9 cellular contexts compared by ENCODE assay signal in the genomic region with DNA sequence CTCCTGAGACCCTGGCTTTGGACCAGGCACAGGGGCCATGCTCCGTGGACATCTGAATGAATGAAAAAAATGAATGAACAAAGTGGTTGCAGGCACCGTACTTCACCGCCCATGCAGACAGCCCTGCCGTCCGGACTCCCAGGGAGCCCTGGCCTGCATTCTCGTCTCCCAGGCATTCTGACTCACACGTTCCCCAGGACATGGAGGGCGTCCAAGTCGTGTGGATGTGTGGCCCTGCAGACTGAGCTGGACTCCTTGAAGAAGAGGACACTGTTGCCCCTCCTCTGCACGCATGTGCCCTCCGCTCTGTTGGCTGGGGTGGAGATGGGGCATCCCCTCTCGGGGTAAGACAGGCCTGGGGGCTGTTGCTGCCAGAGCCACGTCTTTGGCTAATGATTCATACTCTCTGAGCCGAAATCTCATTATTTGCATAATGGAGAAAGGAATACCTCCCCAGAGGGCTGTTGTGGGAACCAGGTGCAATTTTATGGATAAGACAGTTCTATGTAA. TPM values are rescaled to one million over a fixed set of nuclear protein-coding genes. Genes with fewer than 3 reads are reported as not detected.
DNase-seq lines count a peak whose midpoint lies in the region; ATAC-seq and TF ChIP-seq lines count a peak whose summit lies in the region.
"Had no signal": no experiment of that assay in that cellular context is flagged by ENCODE, and none has a peak within 500 bp of the region (broad histone marks: within the 10 kb centered on the region; RNA-seq: fewer than 3 reads in every experiment).

No MANE protein-coding gene starts in this region.

- peak overlapping the region; percentile 98 for H3K27ac ChIP-seq in ACC112 (ENCODE audit: low read depth, low read length)
- H3K27ac ChIP-seq in IMR-90 (ENCODE audit: insufficient read depth, low read length) = peak overlapping the region; percentile 73
- H3K27ac ChIP-seq in mammary epithelial cell (ENCODE audit: insufficient read depth, low read depth, low read length) = peak overlapping the region; percentile 60
- peak overlapping the region; percentile 59 for H3K27ac ChIP-seq in mesodermal cell (ENCODE audit: low read depth, low read length, severe bottlenecking)
- no peak overlapping the region for H3K27ac ChIP-seq in effector memory CD4-positive, alpha-beta T cell (ENCODE audit: insufficient read depth, low read length, poor library complexity, severe bottlenecking)

- WGBS in IMR-90 (ENCODE audit: extremely low coverage in 2 of 2, insufficient read length in 1 of 2), 2 experiments = no CpG with 5 or more reads among the region's 14 CpGs
- 2% methylated on average over 14 of the region's 14 CpGs for WGBS in mammary epithelial cell (ENCODE audit: low coverage, missing lambda C conversion rate)
- WGBS in mesodermal cell (ENCODE audit: insufficient coverage in 2 of 2), 2 experiments = 83 to 84% methylated on average over 13 to 14 of the region's 14 CpGs

- H4K91ac ChIP-seq in IMR-90 (ENCODE audit: insufficient read depth, low read depth, low read length) = peak overlapping the region; percentile 86

- peaks cover 17% of the 10 kb centered on the region for H3K9me1 ChIP-seq in IMR-90 (ENCODE audit: insufficient read depth, low read length)

- H3K14ac ChIP-seq in IMR-90 (replicated peaks; ENCODE audit: low read depth, low read length) = peak overlapping the region; percentile 67

- dilution Hi-C loops in IMR-90 (cut with HindIII; ENCODE audit: low sequenced_read_pairs, unreplicated experiment) (no loop called here), mammary epithelial cell (cut with HindIII; ENCODE audit: low sequenced_read_pairs) (no loop called here)

- peak overlapping the region; percentile 93 for H3K4ac ChIP-seq in IMR-90 (ENCODE audit: low read depth, low read length)

- H3K4me2 ChIP-seq in IMR-90 (ENCODE audit: low read depth, low read length) (no peak overlapping the region; the same call in 1 of the 2 replicates), mammary epithelial cell (ENCODE audit: insufficient read depth, low read depth, low read length) (peak overlapping the region; percentile 43)

- TF ChIP-seq CTCF in IMR-90 (conservative IDR thresholded peaks at IDR 0.05; ENCODE audit: low read depth, low read length) (no peak), mammary epithelial cell (conservative IDR thresholded peaks at IDR 0.05 in 1 of 2, IDR thresholded peaks at IDR 0.05 in 1 of 2; ENCODE audit: extremely low read depth in 1 of 2, insufficient read depth in 1 of 2, low read depth in 1 of 2, low read length in 2 of 2) (no peak)

- H2BK5ac ChIP-seq in IMR-90 (ENCODE audit: low read depth, low read length, poor library complexity, severe bottlenecking) = peak overlapping the region; percentile 87

- no peak overlapping the region; the same call in 1 of the 2 replicates for H4K5ac ChIP-seq in IMR-90 (ENCODE audit: low read depth, low read length)

- peak; percentile 63; the same call in 1 of the 2 replicates for TF ChIP-seq POLR2A in IMR-90 (IDR thresholded peaks at IDR 0.05; ENCODE audit: low read depth, low read length)

- peak overlapping the region; percentile 76; the same call in 2 of the 3 replicates for H2BK15ac ChIP-seq in IMR-90 (ENCODE audit: low read depth, low read length)

- BruUV-seq in IMR-90 (replicated peaks; lab: Mats Ljungman, UMichigan) = no TSS peak
- BruUV-seq in mammary epithelial cell (replicated peaks; lab: Mats Ljungman, UMichigan) = no TSS peak

- H3K79me2 ChIP-seq in ACC112 (ENCODE audit: control insufficient read depth, insufficient read depth, low read length, unreplicated experiment) (no peaks in the 10 kb centered on the region), mammary epithelial cell (ENCODE audit: insufficient read depth, low read length) (no peaks in the 10 kb centered on the region)

- DNase-seq in IMR-90 = peak; percentile 94
- DNase-seq in mammary epithelial cell = peak; percentile 88
- no peak for DNase-seq in SK-N-DZ (ENCODE audit: low spot score)
- no peak for DNase-seq in NCI-H2029 (lab: John Stamatoyannopoulos, UW)
- no peak for DNase-seq in effector memory CD4-positive, alpha-beta T cell
- DNase-seq: activated CD4-positive, alpha-beta T cell treated with anti-CD3 and anti-CD28 coated beads for 4 hours had no signal

- H3K9ac ChIP-seq in IMR-90 (ENCODE audit: low read depth, low read length) (no peak overlapping the region), mammary epithelial cell (ENCODE audit: insufficient read depth, low read length) (no peak overlapping the region)

- ATAC-seq in IMR-90 (ENCODE audit: low read depth) = peak; percentile 88
- ATAC-seq in HG03139 (IDR thresholded peaks at IDR 0.05; ENCODE audit: unreplicated experiment) = no peak

- H4K8ac ChIP-seq in IMR-90 (ENCODE audit: low read depth in 2 of 2, low read length in 2 of 2) = peak overlapping the region in 1 of 2 experiments; percentile 95; a peak in 2 of 4 replicates

- peak overlapping the region; percentile 70; the same call in 1 of the 2 replicates for H3K56ac ChIP-seq in IMR-90 (ENCODE audit: extremely low read depth, insufficient read depth, low read length)

- H2BK120ac ChIP-seq in IMR-90 (ENCODE audit: low read depth, low read length) = peak overlapping the region; percentile 99

- H3K36me3 ChIP-seq in ACC112 (ENCODE audit: insufficient read depth, low read length) (no peaks in the 10 kb centered on the region), IMR-90 (ENCODE audit: control insufficient read depth, insufficient read depth, low read length) (no peaks in the 10 kb centered on the region), mammary epithelial cell (ENCODE audit: insufficient read depth, low read length) (no peaks in the 10 kb centered on the region), mesodermal cell (ENCODE audit: control insufficient read depth, insufficient read depth, low read length) (no peaks in the 10 kb centered on the region)
- no peaks in the 10 kb centered on the region for H3K36me3 ChIP-seq in effector memory CD4-positive, alpha-beta T cell (ENCODE audit: control insufficient read depth, insufficient read depth, low read length)

- POLR2A ChIA-PET in IMR-90 (lab: Charles Lee; ENCODE audit: unreplicated experiment) = no interaction called here

- peak overlapping the region; percentile 75 for H2AK5ac ChIP-seq in IMR-90 (ENCODE audit: low read depth, low read length)

- in situ Hi-C loops in IMR-90 (cut with MboI; ENCODE audit: low sequenced_read_pairs) (no loop called here), mammary epithelial cell (cut with MboI; ENCODE audit: low sequenced_read_pairs in 2 of 2) (no loop called here)

- no peaks in the 10 kb centered on the region for H3K9me3 ChIP-seq in IMR-90 (ENCODE audit: control insufficient read depth, insufficient read depth, low read length)
- H3K9me3 ChIP-seq in mammary epithelial cell (replicated peaks; ENCODE audit: insufficient read depth, low read length) = no peaks in the 10 kb centered on the region
- peaks cover 10% of the 10 kb centered on the region for H3K9me3 ChIP-seq in mesodermal cell (ENCODE audit: control insufficient read depth, low read length)
- no peaks in the 10 kb centered on the region for H3K9me3 ChIP-seq in effector memory CD4-positive, alpha-beta T cell (ENCODE audit: control insufficient read depth, low read length)

- H3K18ac ChIP-seq in IMR-90 (ENCODE audit: low read depth, low read length) = 0 out of 2 replicates have a peak overlapping the region, but pooled peaks have one; percentile 10

- H3K27me3 ChIP-seq in ACC112 (ENCODE audit: insufficient read depth, low read length) (no peaks in the 10 kb centered on the region), IMR-90 (ENCODE audit: control insufficient read depth, insufficient read depth, low read length) (no peaks in the 10 kb centered on the region), mammary epithelial cell (ENCODE audit: insufficient read depth, low read length) (no peaks in the 10 kb centered on the region)
- H3K27me3 ChIP-seq in effector memory CD4-positive, alpha-beta T cell (replicated peaks; ENCODE audit: control insufficient read depth, insufficient read depth, low read length, poor library complexity, severe bottlenecking) = no peaks in the 10 kb centered on the region

- peak overlapping the region; percentile 87 for H2AK9ac ChIP-seq in IMR-90 (replicated peaks; ENCODE audit: low read depth, low read length, poor library complexity)

- peak overlapping the region; percentile 92 for H2BK20ac ChIP-seq in IMR-90 (ENCODE audit: low read depth, low read length)

- H3K4me3 ChIP-seq in ACC112 (ENCODE audit: low read depth, low read length) (peak overlapping the region; percentile 19; the same call in 1 of the 2 replicates), IMR-90 (ENCODE audit: insufficient read depth, low read depth, low read length) (no peak overlapping the region), mammary epithelial cell (replicated peaks in 1 of 3; ENCODE audit: insufficient read depth in 1 of 3, low read depth in 2 of 3, low read length in 3 of 3) (no peak overlapping the region), mesodermal cell (ENCODE audit: extremely low read depth, insufficient read depth, low read length, poor library complexity, severe bottlenecking) (no peak overlapping the region)
- no peak overlapping the region for H3K4me3 ChIP-seq in effector memory CD4-positive, alpha-beta T cell (ENCODE audit: insufficient read depth, low read depth, low read length, poor library complexity, severe bottlenecking)

- H3K79me1 ChIP-seq in IMR-90 (ENCODE audit: low read depth in 1 of 2, low read length in 2 of 2) = no peaks in the 10 kb centered on the region

- H4K20me1 ChIP-seq in IMR-90 (ENCODE audit: insufficient read depth, low read length) (peaks cover 5% of the 10 kb centered on the region; the same call in 1 of the 2 replicates), mammary epithelial cell (ENCODE audit: insufficient read depth, low read length) (no peaks in the 10 kb centered on the region)

- H2AFZ ChIP-seq in ACC112 (ENCODE audit: low read length, unreplicated experiment) (no peak overlapping the region), IMR-90 (replicated peaks; ENCODE audit: low read length, poor library complexity) (peak overlapping the region; percentile 91), mammary epithelial cell (ENCODE audit: low read depth, low read length) (peak overlapping the region; percentile 63)

- H3K4me1 ChIP-seq in ACC112 (ENCODE audit: control insufficient read depth, insufficient read depth, low read length, unreplicated experiment) (peaks cover 19% of the 10 kb centered on the region), IMR-90 (ENCODE audit: control insufficient read depth, insufficient read depth, low read length) (peaks cover 20% of the 10 kb centered on the region), mammary epithelial cell (ENCODE audit: insufficient read depth, low read length) (peaks cover 23% of the 10 kb centered on the region), mesodermal cell (ENCODE audit: control insufficient read depth, insufficient read depth, low read length, poor library complexity, severe bottlenecking) (peaks cover 10% of the 10 kb centered on the region)
- no peaks in the 10 kb centered on the region for H3K4me1 ChIP-seq in effector memory CD4-positive, alpha-beta T cell (ENCODE audit: control insufficient read depth, insufficient read depth, low read length, poor library complexity, severe bottlenecking)

- 0 out of 2 replicates have a peak overlapping the region, but pooled peaks have one; percentile 47 for H3K23ac ChIP-seq in IMR-90 (ENCODE audit: low read depth, low read length)

- intact Hi-C loops in IMR-90 (cut with micrococcal nuclease) (loop anchor here (5.0 to 10.0 kb wide), 2 partner anchors 86 to 106 kb away; no protein-coding TSS in a partner anchor), mammary epithelial cell (cut with micrococcal nuclease) (loop anchor here (2.0 to 5.0 kb wide), 2 partner anchors 86 to 109 kb away; no protein-coding TSS in a partner anchor)

- TF ChIP-seq RAD21 in IMR-90 (IDR thresholded peaks at IDR 0.05; ENCODE audit: low read length) = peak; percentile 34

- CTCF ChIA-PET in IMR-90 (lab: Yijun Ruan, JAX) = no interaction called here
- CTCF ChIA-PET in mammary epithelial cell (lab: Charles Lee; ENCODE audit: low non-redundant PET) = no interaction called here

RNA-seq across cellular contexts. Expression of gene RTL6, which starts 49.7 kb away (rescaled TPM):
- total RNA-seq in IMR-90 (2012; rRNA removed) (16.1 TPM in 2 replicates), mammary epithelial cell (10 to 100 TPM; 17.0 to 19.8 TPM)
- polyA plus RNA-seq in IMR-90 (2012; rRNA removed) (17.2 and 19.2 TPM in 2 replicates), mammary epithelial cell (14.3 TPM)
- 13.9 and 18.0 TPM in 2 replicates for polyA plus RNA-seq in IMR-90 (2012; cell fraction: cytosol; rRNA removed)
- 10.7 and 13.6 TPM in 2 replicates for polyA plus RNA-seq in IMR-90 (2012; cell fraction: nucleus; rRNA removed; ENCODE audit: low replicate concordance)
- 32.6 TPM for polyA minus RNA-seq in mammary epithelial cell
- polyA plus RNA-seq in mesodermal cell (2013, experiment 1 of 2) = 10.8 TPM
- polyA plus RNA-seq in mesodermal cell (2013, experiment 2 of 2) = 8.8 TPM
- 32.7 and 35.5 TPM in 2 replicates for polyA plus RNA-seq in SK-N-DZ (2014; cell fraction: cytosol; rRNA removed)
- polyA plus RNA-seq in SK-N-DZ (2014; cell fraction: nucleus; rRNA removed) = 10.2 and 12.2 TPM in 2 replicates

Comparison
In these comparisons a context has a peak if more than half of its experiments do, and no peak if none do; other contexts are left out.
1. DNase-seq: peak in IMR-90 (single experiment) and mammary epithelial cell (single experiment); none in SK-N-DZ (single experiment), NCI-H2029 (single experiment) and effector memory CD4-positive, alpha-beta T cell (0 of 3).